23 cellular contexts compared by ENCODE assay signal in genomic region chr18:54743596-54743995, GRCh38.
"Had no signal": no experiment of that assay in that cellular context is flagged by ENCODE, and none has a peak within 500 bp of the region (broad histone marks: within the 10 kb centered on the region; RNA-seq: fewer than 3 reads in every experiment).

No MANE protein-coding gene starts in this region.

- H3K36me3 Mint-ChIP-seq: stimulated activated effector memory CD8-positive, alpha-beta T cell treated with anti-CD3 and anti-CD28 coated beads, Interleukin-12 subunit alpha, Interleukin-12 subunit beta, amount 100 ng/mL, for 72 hours; type B pancreatic cell had no signal

- H3K27me3 ChIP-seq: body of pancreas, esophagus muscularis mucosa, hepatocyte, left lung, ovary, right lobe of liver, testis had no signal

- H3K4me3 ChIP-seq: body of pancreas, esophagus muscularis mucosa, hepatocyte, left lung, ovary, psoas muscle, right lobe of liver, testis had no signal

- H3K4me1 Mint-ChIP-seq: neural crest cell; stimulated activated effector memory CD8-positive, alpha-beta T cell treated with anti-CD3 and anti-CD28 coated beads, Interleukin-12 subunit alpha, Interleukin-12 subunit beta, amount 100 ng/mL, for 72 hours had no signal

- H3K4me1 ChIP-seq: body of pancreas, left lung, psoas muscle, right lobe of liver, testis had no signal

- H3K27ac ChIP-seq: body of pancreas, esophagus muscularis mucosa, left lung, ovary, psoas muscle, right lobe of liver, testis had no signal

- H3K36me3 ChIP-seq: esophagus muscularis mucosa, left lung, ovary, right lobe of liver had no signal

- H3K9me3 Mint-ChIP-seq: activated CD8-positive, alpha-beta T cell treated with anti-CD3 and anti-CD28 coated beads for 36 hours; neural crest cell; stimulated activated effector memory CD8-positive, alpha-beta T cell treated with anti-CD3 and anti-CD28 coated beads, Interleukin-12 subunit alpha, Interleukin-12 subunit beta, amount 100 ng/mL, for 72 hours; type B pancreatic cell had no signal

- H3K27me3 Mint-ChIP-seq: activated CD8-positive, alpha-beta T cell treated with anti-CD3 and anti-CD28 coated beads for 36 hours; type B pancreatic cell had no signal

- ATAC-seq: activated CD8-positive, alpha-beta T cell treated with anti-CD3 and anti-CD28 coated beads for 36 hours; body of pancreas; psoas muscle; stimulated activated effector memory CD8-positive, alpha-beta T cell treated with anti-CD3 and anti-CD28 coated beads, Interleukin-12 subunit alpha, Interleukin-12 subunit beta, amount 100 ng/mL, for 72 hours had no signal

- H3K4me3 Mint-ChIP-seq: activated CD8-positive, alpha-beta T cell treated with anti-CD3 and anti-CD28 coated beads for 36 hours; neural crest cell; stimulated activated effector memory CD8-positive, alpha-beta T cell treated with anti-CD3 and anti-CD28 coated beads, Interleukin-12 subunit alpha, Interleukin-12 subunit beta, amount 100 ng/mL, for 72 hours; type B pancreatic cell had no signal

- DNase-seq: activated CD4-positive, alpha-beta T cell treated with anti-CD3 and anti-CD28 coated beads for 48 hours; activated CD4-positive, CD25-positive, alpha-beta regulatory T cell; activated CD8-positive, alpha-beta T cell treated with anti-CD3 and anti-CD28 coated beads for 36 hours; activated naive CD4-positive, alpha-beta T cell treated with Interleukin-2 at 50 U/mL for 16 hours; activated T-cell treated with anti-CD3 and anti-CD28 coated beads, Interleukin-2, amount 50 U/mL, for 1 hour; body of pancreas; dermis blood vessel endothelial cell; effector memory CD4-positive, alpha-beta T cell; left lung; ovary; psoas muscle; right lobe of liver; small intestine; stimulated activated CD4-positive, alpha-beta T cell treated with anti-CD3 and anti-CD28 coated beads, Interleukin-4, amount 100 ng/mL, for 24 hours; testis had no signal

- H3K4me2 ChIP-seq: hepatocyte had no signal

- H3K27ac Mint-ChIP-seq: activated CD8-positive, alpha-beta T cell treated with anti-CD3 and anti-CD28 coated beads for 36 hours; activated T-helper 2 cell treated with anti-CD3 and anti-CD28 coated beads, Interferon-gamma antibody, Interleukin-2, Interleukin-4, amounts not matched to agents 10 μg/mL and 5 μg/mL and 100 μg/mL, durations not matched to agents 14 hours and 24 hours and 36 hours; stimulated activated effector memory CD8-positive, alpha-beta T cell treated with anti-CD3 and anti-CD28 coated beads, Interleukin-12 subunit alpha, Interleukin-12 subunit beta, amount 100 ng/mL, for 72 hours; type B pancreatic cell had no signal

- H2AFZ ChIP-seq: hepatocyte had no signal

- H3K9me3 ChIP-seq: body of pancreas, esophagus muscularis mucosa, left lung, ovary, psoas muscle, right lobe of liver, testis had no signal

- H3K79me2 ChIP-seq: hepatocyte had no signal

- FAIRE-seq: endothelial cell of umbilical vein, islet of Langerhans, small intestine had no signal
